Comparison of ENCODE assay signal across 17 cellular contexts in genomic region chr13:107716241-107716640, GRCh38.
DNase-seq lines count a peak whose midpoint lies in the region; TF ChIP-seq lines count a peak whose summit lies in the region.
"Had no signal": no experiment of that assay in that cellular context is flagged by ENCODE, and none has a peak within 500 bp of the region (broad histone marks: within the 10 kb centered on the region; RNA-seq: fewer than 3 reads in every experiment).

No MANE protein-coding gene starts in this region.

- TF ChIP-seq CTCF in endodermal cell (conservative IDR thresholded peaks at IDR 0.05), result no peak

- peaks cover 48% of the 10 kb centered on the region for H3K4me1 Mint-ChIP-seq in endodermal cell
- H3K4me1 Mint-ChIP-seq: B cell had no signal

- no peak overlapping the region for H3K9ac ChIP-seq in endodermal cell (ENCODE audit: extremely low read depth, low read length, poor library complexity, severe bottlenecking)
- H3K9ac ChIP-seq: BLaER1 treated with 17β-estradiol and CSF1 and Interleukin-3, amounts not matched to agents 10 nM and 100 nM had no signal

- no peaks in the 10 kb centered on the region for H3K9me3 Mint-ChIP-seq in endodermal cell
- H3K9me3 Mint-ChIP-seq: CD4-positive, alpha-beta T cell had no signal

- peak; percentile 21 for DNase-seq in NCI-H82 (lab: John Stamatoyannopoulos, UW)
- no peak for DNase-seq in NCI-H82 treated with DMSO at 0.1 percent for 48 hours (lab: John Stamatoyannopoulos, UW; ENCODE audit: unreplicated experiment)
- DNase-seq in endodermal cell, result peak; percentile 58
- DNase-seq in GOT3 (lab: John Stamatoyannopoulos, UW), result no peak
- no peak for DNase-seq in amniotic stem cell (lab: John Stamatoyannopoulos, UW)
- DNase-seq: AML-193; Caco-2; Calu3; CD4-positive, alpha-beta T cell; CD8-positive, alpha-beta T cell; DMS79 treated with DMSO at 0.1 percent for 48 hours; GF-D8 had no signal

- peaks cover 17% of the 10 kb centered on the region for H3K4me1 ChIP-seq in endodermal cell (ENCODE audit: control insufficient read depth, insufficient read depth, low read length)
- H3K4me1 ChIP-seq: A549; BLaER1 treated with 17β-estradiol and CSF1 and Interleukin-3, amounts not matched to agents 10 nM and 100 nM; Caco-2 had no signal

- H3K4me3 ChIP-seq in endodermal cell (ENCODE audit: low read length), result peak overlapping the region; percentile 19
- H3K4me3 ChIP-seq: A549; BLaER1 treated with 17β-estradiol and CSF1 and Interleukin-3, amounts not matched to agents 10 nM and 100 nM had no signal

- no peaks in the 10 kb centered on the region for H3K27me3 Mint-ChIP-seq in endodermal cell (ENCODE audit: insufficient read depth)
- H3K27me3 Mint-ChIP-seq: B cell; CD4-positive, alpha-beta T cell had no signal

- no peak overlapping the region for H3K27ac ChIP-seq in endodermal cell (ENCODE audit: low read depth, low read length)
- H3K27ac ChIP-seq: 22Rv1; A549; BLaER1 treated with 17β-estradiol and CSF1 and Interleukin-3, amounts not matched to agents 10 nM and 100 nM; C4-2B had no signal

- no peak overlapping the region for H3K4me3 Mint-ChIP-seq in endodermal cell
- H3K4me3 Mint-ChIP-seq: B cell; CD4-positive, alpha-beta T cell; CD8-positive, alpha-beta T cell had no signal

- H3K36me3 ChIP-seq in endodermal cell (ENCODE audit: control insufficient read depth, insufficient read depth, low read length), result no peaks in the 10 kb centered on the region
- H3K36me3 ChIP-seq: BLaER1 treated with 17β-estradiol and CSF1 and Interleukin-3, amounts not matched to agents 10 nM and 100 nM had no signal

- H3K9me3 ChIP-seq in endodermal cell (ENCODE audit: control insufficient read depth, low read length), result no peaks in the 10 kb centered on the region
- H3K9me3 ChIP-seq: A549; BLaER1 treated with 17β-estradiol and CSF1 and Interleukin-3, amounts not matched to agents 10 nM and 100 nM; Caco-2 had no signal

- H3K27me3 ChIP-seq in endodermal cell (ENCODE audit: control insufficient read depth, insufficient read depth, low read length, poor library complexity, severe bottlenecking), result no peaks in the 10 kb centered on the region
- H3K27me3 ChIP-seq: BLaER1 treated with 17β-estradiol and CSF1 and Interleukin-3, amounts not matched to agents 10 nM and 100 nM had no signal

- WGBS in endodermal cell (ENCODE audit: insufficient coverage in 1 of 2, insufficient read length in 1 of 2), 2 experiments, result 70 to 82% methylated on average over 7 of the region's 7 CpGs

- no peak overlapping the region for H3K27ac Mint-ChIP-seq in endodermal cell
- H3K27ac Mint-ChIP-seq: B cell; CD4-positive, alpha-beta T cell; CD8-positive, alpha-beta T cell had no signal

- H3K36me3 Mint-ChIP-seq in endodermal cell (ENCODE audit: low read depth), result no peaks in the 10 kb centered on the region
- H3K36me3 Mint-ChIP-seq: CD8-positive, alpha-beta T cell had no signal

Comparison
In these comparisons a context has a peak if more than half of its experiments do, and no peak if none do; other contexts are left out.
1. DNase-seq: peak in NCI-H82 (single experiment) and endodermal cell (single experiment); none in NCI-H82 treated with DMSO at 0.1 percent for 48 hours (single experiment), GOT3 (single experiment) and amniotic stem cell (single experiment).